ENCODE assay signal across 8 cellular contexts in genomic region chr2:135984199-135985017, GRCh38. TPM values are rescaled to one million over a fixed set of nuclear protein-coding genes. Genes with fewer than 3 reads are reported as not detected.
A peak's percentile ranks its signal among the peaks of the same experiment; 100 is the strongest.
DNase-seq lines count a peak whose midpoint lies in the region; ATAC-seq and TF ChIP-seq lines count a peak whose summit lies in the region.

No MANE protein-coding gene starts in this region.

- H3K9me3 Mint-ChIP-seq in activated naive CD4-positive, alpha-beta T cell treated with anti-CD3 and anti-CD28 coated beads, Interleukin-2, amount 50 U/mL, for 72 hours: peaks cover 0 to 5% of the 10 kb centered on the region in 2 donors

- H3K36me3 Mint-ChIP-seq in activated naive CD4-positive, alpha-beta T cell treated with anti-CD3 and anti-CD28 coated beads, Interleukin-2, amount 50 U/mL, for 72 hours: peaks cover 42 to 61% of the 10 kb centered on the region in 2 donors

- H3K36me3 ChIP-seq in tibial nerve: peaks cover 0 to 30% (median 0%) of the 10 kb centered on the region in 3 donors

- no peak for TF ChIP-seq EP300 in tibial nerve (IDR thresholded peaks at IDR 0.05)

- peaks cover 0 to 36% (median 6%) of the 10 kb centered on the region in 4 donors for H3K4me1 ChIP-seq in tibial nerve

- DNase-seq in AG09309 (ENCODE audit: low read depth): no peak
- DNase-seq in activated naive CD4-positive, alpha-beta T cell treated with anti-CD3 and anti-CD28 coated beads, Interleukin-2, amount 50 U/mL, for 72 hours (ENCODE audit: low spot score in 2 of 2): no peak
- DNase-seq in tibial nerve (ENCODE audit: low spot score in 2 of 2): no peak
- DNase-seq in stimulated activated CD4-positive, alpha-beta T cell treated with anti-CD3 and anti-CD28 coated beads, Interleukin-4, amount 100 ng/mL, for 4 hours: no peak
- no peak for DNase-seq in NCI-H774 (lab: John Stamatoyannopoulos, UW)

- H3K4me3 ChIP-seq in AG09309 (ENCODE audit: control insufficient read depth, low read depth, low read length) (peak overlapping the region; percentile 97), tibial nerve (peak overlapping the region; percentile 75 to 94 (median 85))

- H3K9me3 ChIP-seq in tibial nerve: no peaks in the 10 kb centered on the region

- H3K27ac ChIP-seq in layer of hippocampus (ENCODE audit: low read depth, low read length) (peak overlapping the region; percentile 88), tibial nerve (peak overlapping the region; percentile 80 to 98 (median 95))

- H3K27me3 ChIP-seq in layer of hippocampus (ENCODE audit: control insufficient read depth, insufficient read depth, low read length) (no peaks in the 10 kb centered on the region), tibial nerve (no peaks in the 10 kb centered on the region)

- peak; percentile 2 for ATAC-seq in GM19324 (IDR thresholded peaks at IDR 0.05; ENCODE audit: low FRiP score, unreplicated experiment)
- ATAC-seq in HG03354 (IDR thresholded peaks at IDR 0.05; ENCODE audit: poor library complexity, severe bottlenecking, unreplicated experiment): peak; percentile 34
- ATAC-seq in activated naive CD4-positive, alpha-beta T cell treated with anti-CD3 and anti-CD28 coated beads, Interleukin-2, amount 50 U/mL, for 72 hours: peak in 1 of 2 donors; percentile 6

- TF ChIP-seq CTCF in AG09309 (IDR thresholded peaks at IDR 0.05; ENCODE audit: control insufficient read depth, insufficient read depth, low read depth, low read length, missing control alignments): no peak
- TF ChIP-seq CTCF in tibial nerve (IDR thresholded peaks at IDR 0.05): no peak

- WGBS in tibial nerve, 2 donors: 13 to 16% methylated on average over 6 of the region's 6 CpGs

- peak overlapping the region; percentile 79 to 98 for H3K27ac Mint-ChIP-seq in activated naive CD4-positive, alpha-beta T cell treated with anti-CD3 and anti-CD28 coated beads, Interleukin-2, amount 50 U/mL, for 72 hours

- no peak for TF ChIP-seq POLR2A in tibial nerve (IDR thresholded peaks at IDR 0.05)

RNA-seq across cellular contexts. Expression of gene DARS1, which starts 1.0 kb away (rescaled TPM):
- total RNA-seq in activated naive CD4-positive, alpha-beta T cell treated with anti-CD3 and anti-CD28 coated beads, Interleukin-2, amount 50 U/mL, for 72 hours: 100 to 1,000 TPM; 138 to 180 TPM
- total RNA-seq in tibial nerve: 10 to 100 TPM; 43.7 to 56.7 (median 50.3) TPM
